Comparison of ENCODE assay signal across 21 cellular contexts in genomic region chr5:158732345-158732744, GRCh38.
DNase-seq lines count a peak whose midpoint lies in the region; FAIRE-seq and TF ChIP-seq lines count a peak whose summit lies in the region.
"Had no signal": no experiment of that assay in that cellular context is flagged by ENCODE, and none has a peak within 500 bp of the region (broad histone marks: within the 10 kb centered on the region; RNA-seq: fewer than 3 reads in every experiment).

No MANE protein-coding gene starts in this region.

- CTCF ChIA-PET in HEK293T (lab: Yijun Ruan, JAX), result interaction anchor here (1.3 kb wide), 1 partner anchor 8 kb away, joined by 4 read pairs; no protein-coding TSS in a partner anchor

- FAIRE-seq in endometrium (lab: Jason Lieb, UNC), result peak; percentile 18
- FAIRE-seq: A204.1, G401.6, GM12891 had no signal

- POLR2A ChIA-PET in HEK293T (lab: Yijun Ruan, JAX), result no interaction called here

- DNase-seq in HEK293T (ENCODE audit: extremely low spot score) (no peak), NCI-H2196 treated with DMSO at 0.1 percent for 48 hours (lab: John Stamatoyannopoulos, UW; ENCODE audit: unreplicated experiment) (no peak), DMS79 treated with DMSO at 0.1 percent for 48 hours (lab: John Stamatoyannopoulos, UW) (no peak)
- no peak for DNase-seq in effector CD4-positive, alpha-beta T cell
- DNase-seq: 8988T; ACHN; BE2C; C1 segment of cervical spinal cord; CD4-positive, alpha-beta memory T cell; CD4-positive, CD25-positive, alpha-beta regulatory T cell; CD8-positive, alpha-beta memory T cell; COR-L47; DMS 273 treated with DMSO at 0.1 percent for 48 hours; DMS153; DMS53; DMS79; GF-D8 had no signal

TF ChIP-seq in HEK293T, 16 proteins besides CTCF, POLR2A, EP300 and RAD21:
- TF ChIP-seq SUZ12 (IDR thresholded peaks at IDR 0.05), result no peak
- TF ChIP-seq FOXK2 (IDR thresholded peaks at IDR 0.05), result no peak
- no peak for TF ChIP-seq ARNT (IDR thresholded peaks at IDR 0.05)
- no peak; the same call in 1 of the 2 replicates for TF ChIP-seq CTBP1 (IDR thresholded peaks at IDR 0.05; ENCODE audit: borderline replicate concordance)
- TF ChIP-seq TARDBP (IDR thresholded peaks at IDR 0.05), result no peak
- TF ChIP-seq FOXM1 (IDR thresholded peaks at IDR 0.05; ENCODE audit: borderline replicate concordance), result no peak
- TF ChIP-seq, protein P1, sequence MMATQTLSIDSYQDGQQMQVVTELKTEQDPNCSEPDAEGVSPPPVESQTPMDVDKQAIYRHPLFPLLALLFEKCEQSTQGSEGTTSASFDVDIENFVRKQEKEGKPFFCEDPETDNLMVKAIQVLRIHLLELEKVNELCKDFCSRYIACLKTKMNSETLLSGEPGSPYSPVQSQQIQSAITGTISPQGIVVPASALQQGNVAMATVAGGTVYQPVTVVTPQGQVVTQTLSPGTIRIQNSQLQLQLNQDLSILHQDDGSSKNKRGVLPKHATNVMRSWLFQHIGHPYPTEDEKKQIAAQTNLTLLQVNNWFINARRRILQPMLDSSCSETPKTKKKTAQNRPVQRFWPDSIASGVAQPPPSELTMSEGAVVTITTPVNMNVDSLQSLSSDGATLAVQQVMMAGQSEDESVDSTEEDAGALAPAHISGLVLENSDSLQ (IDR thresholded peaks at IDR 0.05), result peak; percentile 96
- TF ChIP-seq SP1 (IDR thresholded peaks at IDR 0.05), result no peak
- TF ChIP-seq BHLHE40 (IDR thresholded peaks at IDR 0.05; ENCODE audit: borderline replicate concordance), result no peak
- TF ChIP-seq NFRKB (IDR thresholded peaks at IDR 0.05), result no peak
- peak; percentile 49; the same call in 1 of the 2 replicates for TF ChIP-seq ZNF384 (IDR thresholded peaks at IDR 0.05)
- TF ChIP-seq LEF1 (IDR thresholded peaks at IDR 0.05; ENCODE audit: borderline replicate concordance), result no peak
- no peak for TF ChIP-seq ELF4 (IDR thresholded peaks at IDR 0.05)
